ENCODE assay signal across 28 cellular contexts in genomic region chr6:47337519-47337918, GRCh38.
"Had no signal": no experiment of that assay in that cellular context is flagged by ENCODE, and none has a peak within 500 bp of the region (broad histone marks: within the 10 kb centered on the region; RNA-seq: fewer than 3 reads in every experiment).

No MANE protein-coding gene starts in this region.

- H3K4me3 ChIP-seq: stomach, suprapubic skin, testis, thoracic aorta, thyroid gland, tibial artery, tibial nerve, transverse colon, upper lobe of left lung, upper lobe of right lung, uterus, vagina had no signal

- H3K36me3 Mint-ChIP-seq: stimulated activated effector memory CD8-positive, alpha-beta T cell treated with anti-CD3 and anti-CD28 coated beads, Interleukin-12 subunit alpha, Interleukin-12 subunit beta, amount 100 ng/mL, for 72 hours; stimulated activated memory B cell treated with anti-CD40 and anti-IgM and Interleukin-4, amounts not matched to agents 10 μg/mL and 1 μg/mL and 100 μg/mL, for 72 hours; stimulated activated naive B cell treated with anti-CD40 and anti-IgM and Interleukin-4, amounts not matched to agents 10 μg/mL and 1 μg/mL and 100 μg/mL, for 72 hours; type B pancreatic cell had no signal

- H3K36me3 ChIP-seq: stomach, suprapubic skin, thoracic aorta, thyroid gland, tibial artery, tibial nerve, transverse colon, upper lobe of left lung, upper lobe of right lung, uterus, vagina had no signal

- H3K9me3 Mint-ChIP-seq: stimulated activated effector memory CD8-positive, alpha-beta T cell treated with anti-CD3 and anti-CD28 coated beads, Interleukin-12 subunit alpha, Interleukin-12 subunit beta, amount 100 ng/mL, for 72 hours; stimulated activated naive CD8-positive, alpha-beta T cell treated with anti-CD3 and anti-CD28 coated beads, Interleukin-15, amount 100 ng/mL, for 72 hours; stimulated activated naive CD8-positive, alpha-beta T cell treated with anti-CD3 and anti-CD28 coated beads, Interleukin-15, Interleukin-2, amounts not matched to agents 100 ng/mL and 50 ng/mL, for 24 hours; type B pancreatic cell had no signal

- ATAC-seq: stimulated activated memory B cell treated with anti-CD40 and anti-IgM and Interleukin-4, amounts not matched to agents 10 μg/mL and 1 μg/mL and 100 μg/mL, for 72 hours; stimulated activated naive B cell treated with anti-CD40 and anti-IgM and Interleukin-4, amounts not matched to agents 10 μg/mL and 1 μg/mL and 100 μg/mL, for 72 hours; stimulated activated naive CD8-positive, alpha-beta T cell treated with anti-CD3 and anti-CD28 coated beads, Interleukin-15, amount 100 ng/mL, for 72 hours; stimulated activated naive CD8-positive, alpha-beta T cell treated with anti-CD3 and anti-CD28 coated beads, Interleukin-15, Interleukin-2, amounts not matched to agents 100 U/mL and 50 U/mL, for 24 hours; upper lobe of right lung had no signal

- DNase-seq: stimulated activated CD4-positive, alpha-beta T cell treated with anti-CD3 and anti-CD28 coated beads, Interleukin-2, amount 100 ng/mL, for 48 hours; stimulated activated CD4-positive, alpha-beta T cell treated with anti-CD3 and anti-CD28 coated beads, Interleukin-4, amount 100 ng/mL, for 1 hour; stimulated activated CD4-positive, alpha-beta T cell treated with anti-CD3 and anti-CD28 coated beads, Interleukin-4, amount 100 ng/mL, for 24 hours; stimulated activated CD4-positive, alpha-beta T cell treated with anti-CD3 and anti-CD28 coated beads, Interleukin-4, amount 100 ng/mL, for 4 hours; stimulated activated CD8-positive, alpha-beta memory T cell treated with anti-CD3 and anti-CD28 coated beads, Interleukin-4, amount 100 ng/mL, for 48 hours; stimulated activated naive B cell treated with anti-CD40 and anti-IgM and Interleukin-4, amounts not matched to agents 10 μg/mL and 1 μg/mL and 100 μg/mL, for 72 hours; stimulated activated naive CD4-positive, alpha-beta T cell; stimulated activated naive CD4-positive, alpha-beta T cell treated with Interleukin-2 at 50 U/mL for 16 hours; stimulated activated naive CD8-positive, alpha-beta T cell treated with anti-CD3 and anti-CD28 coated beads, Interleukin-15, amount 100 ng/mL, for 72 hours; stimulated activated naive CD8-positive, alpha-beta T cell treated with anti-CD3 and anti-CD28 coated beads, Interleukin-15, Interleukin-2, amounts not matched to agents 100 U/mL and 50 U/mL, for 24 hours; stomach; substantia nigra; testis; thyroid gland; tibial artery; transverse colon; trophoblast cell; upper lobe of left lung; upper lobe of right lung; uterus had no signal

- H3K9me3 ChIP-seq: stomach, suprapubic skin, testis, thoracic aorta, thyroid gland, transverse colon, upper lobe of left lung, upper lobe of right lung, uterus, vagina had no signal

- H3K4me1 Mint-ChIP-seq: stimulated activated effector memory CD8-positive, alpha-beta T cell treated with anti-CD3 and anti-CD28 coated beads, Interleukin-12 subunit alpha, Interleukin-12 subunit beta, amount 100 ng/mL, for 72 hours; stimulated activated naive CD8-positive, alpha-beta T cell treated with anti-CD3 and anti-CD28 coated beads, Interleukin-15, amount 100 ng/mL, for 72 hours had no signal

- H3K27me3 Mint-ChIP-seq: stimulated activated memory B cell treated with anti-CD40 and anti-IgM and Interleukin-4, amounts not matched to agents 10 μg/mL and 1 μg/mL and 100 μg/mL, for 72 hours; stimulated activated naive B cell treated with anti-CD40 and anti-IgM and Interleukin-4, amounts not matched to agents 10 μg/mL and 1 μg/mL and 100 μg/mL, for 72 hours; type B pancreatic cell had no signal

- H3K4me3 Mint-ChIP-seq: stimulated activated effector memory CD8-positive, alpha-beta T cell treated with anti-CD3 and anti-CD28 coated beads, Interleukin-12 subunit alpha, Interleukin-12 subunit beta, amount 100 ng/mL, for 72 hours; stimulated activated memory B cell treated with anti-CD40 and anti-IgM and Interleukin-4, amounts not matched to agents 10 μg/mL and 1 μg/mL and 100 μg/mL, for 72 hours; stimulated activated naive B cell treated with anti-CD40 and anti-IgM and Interleukin-4, amounts not matched to agents 10 μg/mL and 1 μg/mL and 100 μg/mL, for 72 hours; stimulated activated naive CD8-positive, alpha-beta T cell treated with anti-CD3 and anti-CD28 coated beads, Interleukin-15, amount 100 ng/mL, for 72 hours; stimulated activated naive CD8-positive, alpha-beta T cell treated with anti-CD3 and anti-CD28 coated beads, Interleukin-15, Interleukin-2, amounts not matched to agents 100 ng/mL and 50 ng/mL, for 24 hours; type B pancreatic cell had no signal

- H3K27ac ChIP-seq: stomach, suprapubic skin, testis, thoracic aorta, thyroid gland, tibial artery, tibial nerve, transverse colon, upper lobe of left lung, upper lobe of right lung, uterus, vagina had no signal

- H3K4me1 ChIP-seq: stomach, suprapubic skin, testis, thyroid gland, tibial artery, tibial nerve, transverse colon, upper lobe of right lung, uterus, vagina had no signal

- H3K27ac Mint-ChIP-seq: stimulated activated effector memory CD8-positive, alpha-beta T cell treated with anti-CD3 and anti-CD28 coated beads, Interleukin-12 subunit alpha, Interleukin-12 subunit beta, amount 100 ng/mL, for 72 hours; stimulated activated memory B cell treated with anti-CD40 and anti-IgM and Interleukin-4, amounts not matched to agents 10 μg/mL and 1 μg/mL and 100 μg/mL, for 72 hours; stimulated activated naive B cell treated with anti-CD40 and anti-IgM and Interleukin-4, amounts not matched to agents 10 μg/mL and 1 μg/mL and 100 μg/mL, for 72 hours; stimulated activated naive CD8-positive, alpha-beta T cell treated with anti-CD3 and anti-CD28 coated beads, Interleukin-15, amount 100 ng/mL, for 72 hours; stimulated activated naive CD8-positive, alpha-beta T cell treated with anti-CD3 and anti-CD28 coated beads, Interleukin-15, Interleukin-2, amounts not matched to agents 100 ng/mL and 50 ng/mL, for 24 hours had no signal
